ENCODE assay signal across 8 cellular contexts in genomic region chr22:33853200-33854097, GRCh38.
DNase-seq lines count a peak whose midpoint lies in the region; ATAC-seq and TF ChIP-seq lines count a peak whose summit lies in the region.

No MANE protein-coding gene starts in this region.

- H3K27ac Mint-ChIP-seq in H9: peak overlapping the region; percentile 90 to 97 (median 96)

- peaks cover 56 to 67% of the 10 kb centered on the region in 2 experiments for H3K4me1 Mint-ChIP-seq in H9

- peak overlapping the region; percentile 73; the same call in 1 of the 2 replicates for H3K14ac ChIP-seq in H9 (ENCODE audit: insufficient read depth, low read length)

- peak overlapping the region; percentile 24 to 37 for H3K4me3 ChIP-seq in SK-N-SH (ENCODE audit: low read depth in 2 of 2, low read length in 1 of 2)
- H3K4me3 ChIP-seq in ascending aorta: peak overlapping the region; percentile 57 to 73
- H3K4me3 ChIP-seq in right cardiac atrium (ENCODE audit: low read length): peak overlapping the region; percentile 87

- H4K20me1 ChIP-seq in SK-N-SH (ENCODE audit: insufficient read depth): no peaks in the 10 kb centered on the region
- no peaks in the 10 kb centered on the region for H4K20me1 ChIP-seq in H9 (ENCODE audit: control insufficient read depth, insufficient read depth, insufficient read length)

- WGBS in SK-N-SH (ENCODE audit: low lambda C conversion rate): 23% methylated on average over 9 of the region's 9 CpGs
- WGBS in H9 (ENCODE audit: extremely low coverage, insufficient read length, low lambda C conversion rate): no CpG with 5 or more reads among the region's 9 CpGs
- 22% methylated on average over 9 of the region's 9 CpGs for WGBS in right cardiac atrium

- H2BK15ac ChIP-seq in H9 (ENCODE audit: low read depth, low read length): no peak overlapping the region

- H3K36me3 Mint-ChIP-seq in H9 (ENCODE audit: insufficient read depth in 1 of 3, low read depth in 3 of 3): peaks cover 1 to 5% (median 3%) of the 10 kb centered on the region in 3 experiments; a peak in 4 of 7 replicates

- no peak overlapping the region for H4K91ac ChIP-seq in H9 (ENCODE audit: insufficient read length, low read depth, low read length)

- H3K4me2 ChIP-seq in SK-N-SH (peak overlapping the region; percentile 38; the same call in 1 of the 2 replicates), H9 (ENCODE audit: insufficient read depth, insufficient read length, low read length) (peak overlapping the region; percentile 34)

- no peaks in the 10 kb centered on the region for H3K79me2 ChIP-seq in SK-N-SH (ENCODE audit: insufficient read depth)
- H3K79me2 ChIP-seq in H9 (ENCODE audit: insufficient read depth, low read length): peaks cover 39% of the 10 kb centered on the region; the same call in 1 of the 2 replicates

- H4K5ac ChIP-seq in H9 (ENCODE audit: insufficient read length, low read depth, low read length): no peak overlapping the region

- TF ChIP-seq EP300 in SK-N-SH (IDR thresholded peaks at IDR 0.05; ENCODE audit: borderline replicate concordance in 1 of 2, low read depth in 1 of 2, low read length in 1 of 2): no peak

- H3K27ac ChIP-seq in SK-N-SH (ENCODE audit: low read depth in 2 of 2, low read length in 1 of 2) (peak overlapping the region in 1 of 2 experiments; percentile 81; a peak in 3 of 4 replicates), H9 (ENCODE audit: insufficient read length, low read depth, low read length) (peak overlapping the region; percentile 81), ascending aorta (peak overlapping the region; percentile 20 to 51), right cardiac atrium (ENCODE audit: low read length) (peak overlapping the region; percentile 64)

- H3K23me2 ChIP-seq in H9 (ENCODE audit: insufficient read length, low read depth, low read length, poor library complexity, severe bottlenecking): peaks cover 3% of the 10 kb centered on the region

- H2BK20ac ChIP-seq in H9 (ENCODE audit: low read depth, low read length, poor library complexity, severe bottlenecking): no peak overlapping the region

- H2AFZ ChIP-seq in SK-N-SH (ENCODE audit: low read depth) (no peak overlapping the region), H9 (ENCODE audit: low read length) (no peak overlapping the region)

- DNase-seq in SK-N-SH (peak; percentile 64), H9 (peak; percentile 51), NCI-H1436 (lab: John Stamatoyannopoulos, UW) (peak; percentile 59), ascending aorta (ENCODE audit: low spot score in 2 of 2) (peak in 1 of 2 donors; percentile 78), right cardiac atrium (peak; percentile 69 to 89 (median 85)), putamen (ENCODE audit: low spot score) (peak; percentile 75), GF-D8 (lab: John Stamatoyannopoulos, UW) (no peak)

- H3F3A ChIP-seq in SK-N-SH (replicated peaks; ENCODE audit: insufficient read depth): no peaks in the 10 kb centered on the region

- no peak overlapping the region; the same call in 1 of the 2 replicates for H3K4ac ChIP-seq in H9 (ENCODE audit: low read depth, low read length)

- peak overlapping the region; percentile 5 to 60; a peak in 2 of 5 replicates for H3K4me3 Mint-ChIP-seq in H9

- H3K23ac ChIP-seq in H9 (ENCODE audit: insufficient read length, low read depth, low read length): no peak overlapping the region

- POLR2A ChIA-PET in SK-N-SH (lab: Yijun Ruan, JAX): interaction anchor here (0.6 to 1.3 kb wide), 2 partner anchors 16 to 65 kb away, joined by 3 to 4 read pairs; no protein-coding TSS in a partner anchor

- no peak overlapping the region for H2AK5ac ChIP-seq in H9 (ENCODE audit: insufficient read length, low read length)

- TF ChIP-seq CTCF in SK-N-SH (IDR thresholded peaks at IDR 0.05) (no peak), H9 (conservative IDR thresholded peaks at IDR 0.05) (no peak), ascending aorta (IDR thresholded peaks at IDR 0.05) (no peak)

- no peaks in the 10 kb centered on the region for H3K9me3 ChIP-seq in SK-N-SH
- H3K9me3 ChIP-seq in H9 (ENCODE audit: control insufficient read depth, low read depth, low read length): no peaks in the 10 kb centered on the region
- no peaks in the 10 kb centered on the region for H3K9me3 ChIP-seq in ascending aorta
- H3K9me3 ChIP-seq in right cardiac atrium (ENCODE audit: control insufficient read depth, low read length): no peaks in the 10 kb centered on the region

- H3K27me3 ChIP-seq in SK-N-SH (ENCODE audit: insufficient read depth) (no peaks in the 10 kb centered on the region), H9 (ENCODE audit: insufficient read depth, low read length) (no peaks in the 10 kb centered on the region), ascending aorta (no peaks in the 10 kb centered on the region), right cardiac atrium (ENCODE audit: control insufficient read depth, insufficient read depth) (no peaks in the 10 kb centered on the region)

- no peak overlapping the region for H4K8ac ChIP-seq in H9 (replicated peaks; ENCODE audit: insufficient read length, low read depth, low read length)

- no peak overlapping the region for H3K9ac ChIP-seq in SK-N-SH
- H3K9ac ChIP-seq in H9 (ENCODE audit: extremely low read depth, insufficient read length, low read length): no peak overlapping the region

- no peaks in the 10 kb centered on the region for H3K9me3 Mint-ChIP-seq in H9

- H3K27me3 Mint-ChIP-seq in H9 (ENCODE audit: low read depth): no peaks in the 10 kb centered on the region

- peaks cover 4% of the 10 kb centered on the region for H3K79me1 ChIP-seq in H9 (ENCODE audit: insufficient read depth, low read depth, low read length, poor library complexity, severe bottlenecking)

- intact Hi-C loops in ascending aorta (cut with DNase I) (no loop called here), right cardiac atrium (cut with DNase I) (loop anchor here in 1 of 4 donors (10.0 kb wide), 1 partner anchor 59 kb away; no protein-coding TSS in a partner anchor)

- no peaks in the 10 kb centered on the region for H3K9me2 ChIP-seq in SK-N-SH

- no peak overlapping the region for H3K56ac ChIP-seq in H9 (ENCODE audit: insufficient read length, low read depth, low read length)

- peak overlapping the region; percentile 76 for H3K18ac ChIP-seq in H9 (ENCODE audit: insufficient read length, low read depth, low read length)

- no peak overlapping the region for H2BK5ac ChIP-seq in H9 (ENCODE audit: insufficient read length, low read length)

- H3K36me3 ChIP-seq in SK-N-SH (replicated peaks in 1 of 2; ENCODE audit: control insufficient read depth in 1 of 2, insufficient read depth in 2 of 2, low read length in 1 of 2) (no peaks in the 10 kb centered on the region), ascending aorta (no peaks in the 10 kb centered on the region)

- no peak overlapping the region for H2BK120ac ChIP-seq in H9 (ENCODE audit: low read depth, low read length, poor library complexity, severe bottlenecking)

- no peak overlapping the region for H2BK12ac ChIP-seq in H9 (ENCODE audit: insufficient read length, low read depth, low read length)

- no peak for ATAC-seq in SK-N-SH treated with all-trans-retinoic acid at 6 μM for 48 hours
- peak; percentile 93 to 95 for ATAC-seq in right cardiac atrium

- peak overlapping the region; percentile 40 for H3T11ph ChIP-seq in H9 (ENCODE audit: low read length)

- no peak for TF ChIP-seq RAD21 in SK-N-SH (IDR thresholded peaks at IDR 0.05; ENCODE audit: low read length)

- H3K4me1 ChIP-seq in SK-N-SH (ENCODE audit: control insufficient read depth in 1 of 2, insufficient read depth in 2 of 2, low read depth in 1 of 2, low read length in 1 of 2): peaks cover 0 to 3% of the 10 kb centered on the region in 2 experiments; a peak in 2 of 4 replicates
- peaks cover 22% of the 10 kb centered on the region for H3K4me1 ChIP-seq in H9 (ENCODE audit: insufficient read depth, low read length)
- no peaks in the 10 kb centered on the region for H3K4me1 ChIP-seq in ascending aorta
- peaks cover 13% of the 10 kb centered on the region for H3K4me1 ChIP-seq in right cardiac atrium (ENCODE audit: control insufficient read depth, insufficient read depth, low read length)

- CTCF ChIA-PET in SK-N-SH (lab: Yijun Ruan, JAX): no interaction called here

TF ChIP-seq in SK-N-SH, 30 proteins besides CTCF, POLR2A, EP300 and RAD21:
- TF ChIP-seq GABPA (IDR thresholded peaks at IDR 0.05; ENCODE audit: low read depth) (no peak), SMC3 (IDR thresholded peaks at IDR 0.05; ENCODE audit: low read depth, low read length) (no peak)
TF ChIP-seq in SK-N-SH: peak in this region for 0.

TF ChIP-seq in SK-N-SH treated with all-trans-retinoic acid at 6 μM for 48 hours, 23 proteins besides CTCF, POLR2A, EP300 and RAD21 (continues in another document):
- TF ChIP-seq ZNF565 (CRISPR knock-in tag; conservative IDR thresholded peaks at IDR 0.05; ENCODE audit: low read depth): no peak
- no peak for TF ChIP-seq PATZ1 (CRISPR knock-in tag; IDR thresholded peaks at IDR 0.05; ENCODE audit: borderline replicate concordance)
- no peak for TF ChIP-seq CREB5 (CRISPR knock-in tag; IDR thresholded peaks at IDR 0.05; ENCODE audit: low read depth)

Comparison
In these comparisons a context has a peak if more than half of its experiments do, and no peak if none do; other contexts are left out.
1. H3K4me3 ChIP-seq: peak in every context shown above with its lines; median percentile 87 in right cardiac atrium; 65 in ascending aorta; 30 in SK-N-SH.